In genomic region chr11:17683378-17684161, GRCh38 we compare ENCODE assay signal across 12 cellular contexts. TPM values are rescaled to one million over a fixed set of nuclear protein-coding genes. Genes with fewer than 3 reads are reported as not detected.
DNase-seq lines count a peak whose midpoint lies in the region; ATAC-seq and TF ChIP-seq lines count a peak whose summit lies in the region.
"Had no signal": no experiment of that assay in that cellular context is flagged by ENCODE, and none has a peak within 500 bp of the region (broad histone marks: within the 10 kb centered on the region; RNA-seq: fewer than 3 reads in every experiment).

No MANE protein-coding gene starts in this region.

- no peaks in the 10 kb centered on the region for H3K9me3 ChIP-seq in SJSA1 (replicated peaks)
- no peaks in the 10 kb centered on the region for H3K9me3 ChIP-seq in skeletal muscle tissue (ENCODE audit: control insufficient read depth in 3 of 3, low read length in 3 of 3)
- H3K9me3 ChIP-seq: testis had no signal

- DNase-seq in HS-27A (ENCODE audit: low read depth) (peak; percentile 77), SJSA1 (ENCODE audit: low read depth in 1 of 2, low spot score in 2 of 2) (peak; percentile 64 to 71), fibroblast of the aortic adventitia (ENCODE audit: low read depth) (peak; percentile 77), D341Med (ENCODE audit: low spot score) (no peak), GOT3 (lab: John Stamatoyannopoulos, UW) (no peak)
- DNase-seq: activated CD4-positive, alpha-beta T cell treated with anti-CD3 and anti-CD28 coated beads, Interleukin-2, amount 10 ng/mL, durations not matched to agents 7 days and 5 days; activated naive CD8-positive, alpha-beta T cell treated with anti-CD3 and anti-CD28 coated beads, Interleukin-2, amount 10 ng/mL, durations not matched to agents 7 days and 5 days; NCI-H1417; stimulated activated CD4-positive, alpha-beta T cell treated with anti-CD3 and anti-CD28 coated beads, Interleukin-4, amount 100 ng/mL, for 1 hour; testis had no signal

- H3K9ac ChIP-seq in skeletal muscle tissue (ENCODE audit: low read depth in 1 of 3, low read length in 3 of 3): peak overlapping the region in 2 of 3 donors; percentile 3 to 40

- H3K4me3 ChIP-seq in SJSA1 (no peak overlapping the region), fibroblast of the aortic adventitia (ENCODE audit: low read depth, low read length) (no peak overlapping the region), skeletal muscle tissue (ENCODE audit: low read length in 3 of 3) (no peak overlapping the region)
- H3K4me3 ChIP-seq: testis had no signal

- no peak for TF ChIP-seq CTCF in fibroblast of the aortic adventitia (IDR thresholded peaks at IDR 0.05; ENCODE audit: insufficient read depth, low read length)

- H3K27ac ChIP-seq in SJSA1 (peak overlapping the region; percentile 21; the same call in 1 of the 2 replicates), skeletal muscle tissue (ENCODE audit: low read depth, low read length) (peak overlapping the region; percentile 74)
- H3K27ac ChIP-seq: testis had no signal

- ATAC-seq in HG03457 (IDR thresholded peaks at IDR 0.05; ENCODE audit: unreplicated experiment): no peak

- H3K27me3 ChIP-seq in SJSA1 (replicated peaks): peaks cover 10% of the 10 kb centered on the region
- H3K27me3 ChIP-seq in skeletal muscle tissue (ENCODE audit: control insufficient read depth in 3 of 3, insufficient read depth in 3 of 3, low read length in 3 of 3): peaks cover 0 to 3% (median 0%) of the 10 kb centered on the region in 3 donors
- H3K27me3 ChIP-seq: testis had no signal

- H3K4me1 ChIP-seq in SJSA1 (replicated peaks): peaks cover 10% of the 10 kb centered on the region
- peaks cover 32 to 59% (median 53%) of the 10 kb centered on the region in 3 donors for H3K4me1 ChIP-seq in skeletal muscle tissue (ENCODE audit: control insufficient read depth in 3 of 3, insufficient read depth in 3 of 3, low read length in 3 of 3)
- H3K4me1 ChIP-seq: testis had no signal

- H3K36me3 ChIP-seq in SJSA1: no peaks in the 10 kb centered on the region
- H3K36me3 ChIP-seq in skeletal muscle tissue (ENCODE audit: control insufficient read depth in 3 of 3, insufficient read depth in 3 of 3, low read length in 3 of 3): no peaks in the 10 kb centered on the region

RNA-seq across cellular contexts. Expression of gene MYOD1, which starts 35.8 kb away (rescaled TPM):
- not detected in 2 replicates for total RNA-seq in SJSA1 (2014; rRNA removed; shearing (Covaris generic))
- total RNA-seq in fibroblast of the aortic adventitia (ENCODE audit: low replicate concordance) (not detected in 2 replicates), skeletal muscle tissue (22.4 TPM)
- total RNA-seq: activated CD4-positive, alpha-beta T cell treated with anti-CD3 and anti-CD28 coated beads, Interleukin-2, amount 10 ng/mL, durations not matched to agents 7 days and 5 days; activated naive CD8-positive, alpha-beta T cell treated with anti-CD3 and anti-CD28 coated beads, Interleukin-2, amount 10 ng/mL, durations not matched to agents 7 days and 5 days had no signal

RNA-seq across cellular contexts. Expression of gene KCNC1, which starts 51.0 kb away (rescaled TPM):
- not detected in 2 replicates for total RNA-seq in SJSA1 (2014; rRNA removed; shearing (Covaris generic))
- total RNA-seq in fibroblast of the aortic adventitia (ENCODE audit: low replicate concordance) (not detected in 2 replicates), skeletal muscle tissue (under 0.01 TPM)
- total RNA-seq: activated CD4-positive, alpha-beta T cell treated with anti-CD3 and anti-CD28 coated beads, Interleukin-2, amount 10 ng/mL, durations not matched to agents 7 days and 5 days; activated naive CD8-positive, alpha-beta T cell treated with anti-CD3 and anti-CD28 coated beads, Interleukin-2, amount 10 ng/mL, durations not matched to agents 7 days and 5 days had no signal

Comparison
In these comparisons a context has a peak if more than half of its experiments do, and no peak if none do; other contexts are left out.
1. DNase-seq: peak in HS-27A (single experiment), SJSA1 (2 of 2) and fibroblast of the aortic adventitia (single experiment); none in D341Med (single experiment) and GOT3 (single experiment).
2. RNA of gene MYOD1, which starts 35.8 kb away (total RNA-seq): 22.4 TPM in skeletal muscle tissue (single experiment); not detected in SJSA1 and not detected in fibroblast of the aortic adventitia; every median in the first group is over 10 times any median in the second.